1 cellular context compared by ENCODE assay signal in the genomic region with DNA sequence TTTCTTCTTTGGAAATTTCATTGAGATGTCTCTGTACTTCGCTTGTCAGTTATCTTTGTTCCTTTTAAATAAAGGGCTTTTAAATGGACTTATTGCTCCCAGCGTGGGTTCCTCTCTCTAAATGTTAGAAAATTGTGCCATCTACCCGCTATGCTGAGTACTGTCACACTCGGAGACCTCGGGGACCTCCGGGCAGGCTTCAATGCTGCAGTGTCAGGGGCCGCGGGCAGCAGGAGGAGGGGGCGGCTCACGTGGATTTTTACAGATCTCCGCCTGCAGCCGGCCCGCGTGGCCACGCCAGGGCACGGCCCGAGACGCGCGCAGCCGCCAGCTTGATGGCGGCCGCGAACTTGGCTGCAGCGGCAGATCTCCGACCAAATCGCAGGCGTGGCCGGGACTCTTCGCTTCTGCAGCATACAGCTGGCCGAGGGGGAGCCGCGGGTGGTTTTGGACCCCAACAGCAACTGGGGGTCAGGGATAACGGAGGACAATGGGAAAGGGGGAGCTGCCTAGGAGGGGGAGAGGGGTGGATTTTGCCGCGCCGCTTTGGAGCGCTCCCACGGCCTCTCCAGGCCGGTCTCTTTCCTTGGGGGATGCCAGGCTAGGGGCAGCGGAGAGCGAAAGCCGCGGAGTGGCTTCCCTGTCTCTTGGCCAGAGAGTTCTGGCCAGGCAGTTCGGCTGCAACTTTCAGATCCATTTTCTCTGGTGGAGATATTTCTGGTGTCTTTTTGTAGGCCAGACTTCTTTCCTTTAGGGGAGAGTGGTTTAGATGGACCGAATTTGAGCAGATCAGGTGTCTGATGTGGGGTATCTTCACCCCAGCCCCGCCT.
TF ChIP-seq lines count a peak whose summit lies in the region.

No MANE protein-coding gene starts in this region.

TF ChIP-seq in Ishikawa, 13 proteins besides CTCF, POLR2A, EP300 and RAD21 (continued from another document):
- TF ChIP-seq REST (IDR thresholded peaks at IDR 0.05; ENCODE audit: low read depth) (no peak), YY1 (IDR thresholded peaks at IDR 0.05; ENCODE audit: low read depth) (no peak), NFIC (IDR thresholded peaks at IDR 0.05) (no peak), CREB1 (IDR thresholded peaks at IDR 0.05; ENCODE audit: low read depth) (no peak), ZBTB7A (IDR thresholded peaks at IDR 0.05; ENCODE audit: low read depth) (no peak), TEAD4 (IDR thresholded peaks at IDR 0.05) (no peak), FOXM1 (IDR thresholded peaks at IDR 0.05; ENCODE audit: borderline replicate concordance, low read depth) (no peak)
- TF ChIP-seq, protein P1, sequence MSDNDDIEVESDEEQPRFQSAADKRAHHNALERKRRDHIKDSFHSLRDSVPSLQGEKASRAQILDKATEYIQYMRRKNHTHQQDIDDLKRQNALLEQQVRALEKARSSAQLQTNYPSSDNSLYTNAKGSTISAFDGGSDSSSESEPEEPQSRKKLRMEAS (IDR thresholded peaks at IDR 0.05): no peak
